In the genomic region with DNA sequence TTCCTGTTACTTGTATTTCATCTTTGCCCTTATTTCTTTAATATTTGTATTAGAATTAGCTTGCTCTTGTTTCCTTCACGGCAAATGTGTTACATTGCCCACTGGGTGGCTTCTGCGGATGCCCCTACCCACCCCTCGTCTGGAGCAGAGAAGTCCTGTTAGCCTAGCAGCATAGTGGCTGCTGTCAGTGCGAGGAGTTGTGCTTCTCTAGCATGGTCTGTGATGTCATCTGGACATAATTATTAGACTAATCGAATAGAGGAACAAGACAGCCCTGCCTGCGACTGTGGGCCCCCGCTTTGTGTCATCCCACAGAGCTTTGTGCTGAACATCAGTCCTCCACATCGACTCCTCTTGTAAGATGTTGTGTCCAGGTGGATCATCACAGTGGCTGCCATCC, we compare ENCODE assay signal across 1 cellular context.
TF ChIP-seq lines count a peak whose summit lies in the region.

No MANE protein-coding gene starts in this region.

TF ChIP-seq in WTC11, 78 proteins besides CTCF, POLR2A, EP300 and RAD21 (continued from another document):
- TF ChIP-seq, protein P1, sequence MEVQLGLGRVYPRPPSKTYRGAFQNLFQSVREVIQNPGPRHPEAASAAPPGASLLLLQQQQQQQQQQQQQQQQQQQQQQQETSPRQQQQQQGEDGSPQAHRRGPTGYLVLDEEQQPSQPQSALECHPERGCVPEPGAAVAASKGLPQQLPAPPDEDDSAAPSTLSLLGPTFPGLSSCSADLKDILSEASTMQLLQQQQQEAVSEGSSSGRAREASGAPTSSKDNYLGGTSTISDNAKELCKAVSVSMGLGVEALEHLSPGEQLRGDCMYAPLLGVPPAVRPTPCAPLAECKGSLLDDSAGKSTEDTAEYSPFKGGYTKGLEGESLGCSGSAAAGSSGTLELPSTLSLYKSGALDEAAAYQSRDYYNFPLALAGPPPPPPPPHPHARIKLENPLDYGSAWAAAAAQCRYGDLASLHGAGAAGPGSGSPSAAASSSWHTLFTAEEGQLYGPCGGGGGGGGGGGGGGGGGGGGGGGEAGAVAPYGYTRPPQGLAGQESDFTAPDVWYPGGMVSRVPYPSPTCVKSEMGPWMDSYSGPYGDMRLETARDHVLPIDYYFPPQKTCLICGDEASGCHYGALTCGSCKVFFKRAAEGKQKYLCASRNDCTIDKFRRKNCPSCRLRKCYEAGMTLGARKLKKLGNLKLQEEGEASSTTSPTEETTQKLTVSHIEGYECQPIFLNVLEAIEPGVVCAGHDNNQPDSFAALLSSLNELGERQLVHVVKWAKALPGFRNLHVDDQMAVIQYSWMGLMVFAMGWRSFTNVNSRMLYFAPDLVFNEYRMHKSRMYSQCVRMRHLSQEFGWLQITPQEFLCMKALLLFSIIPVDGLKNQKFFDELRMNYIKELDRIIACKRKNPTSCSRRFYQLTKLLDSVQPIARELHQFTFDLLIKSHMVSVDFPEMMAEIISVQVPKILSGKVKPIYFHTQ (CRISPR knock-in tag; IDR thresholded peaks at IDR 0.05), result no peak
- TF ChIP-seq FOXK1 (CRISPR knock-in tag; IDR thresholded peaks at IDR 0.05), result no peak
- TF ChIP-seq ZNF423 (CRISPR knock-in tag; IDR thresholded peaks at IDR 0.05), result no peak
